In genomic region chr21:22311741-22312462, GRCh38 we compare ENCODE assay signal across 23 cellular contexts.
"Had no signal": no experiment of that assay in that cellular context is flagged by ENCODE, and none has a peak within 500 bp of the region (broad histone marks: within the 10 kb centered on the region; RNA-seq: fewer than 3 reads in every experiment).

No MANE protein-coding gene starts in this region.

- ATAC-seq: effector memory CD8-positive, alpha-beta T cell; foreskin keratinocyte; heart right ventricle; left cardiac atrium; lower lobe of right lung; naive thymus-derived CD4-positive, alpha-beta T cell had no signal

- H3K27ac Mint-ChIP-seq: dendritic cell treated with granulocyte-macrophage colony-stimulating factor and Interleukin-4, amounts not matched to agents 40 ng/mL and 50 ng/mL, for 4 days; effector memory CD8-positive, alpha-beta T cell; endodermal cell; memory B cell had no signal

- H3K9me3 ChIP-seq: colonic mucosa, lower lobe of right lung had no signal

- H3K27me3 ChIP-seq: colonic mucosa, esophagus muscularis mucosa, foreskin keratinocyte, heart right ventricle had no signal

- H3K4me3 Mint-ChIP-seq: dendritic cell treated with granulocyte-macrophage colony-stimulating factor and Interleukin-4, amounts not matched to agents 40 ng/mL and 50 ng/mL, for 4 days; effector memory CD8-positive, alpha-beta T cell; endodermal cell; memory B cell; naive thymus-derived CD4-positive, alpha-beta T cell had no signal

- DNase-seq: cerebellar nuclear complex; colonic mucosa; cortex of kidney; effector CD8-positive, alpha-beta T cell; effector memory CD8-positive, alpha-beta T cell; endodermal cell; foreskin keratinocyte; head of caudate nucleus; heart right ventricle; hippocampal formation; left cardiac atrium; left ventricle myocardium inferior; lower lobe of right lung; mesendoderm; midbrain; naive thymus-derived CD4-positive, alpha-beta T cell had no signal

- FAIRE-seq: endothelial cell of umbilical vein, frontal cortex, islet of Langerhans, keratinocyte had no signal

- H3K36me3 ChIP-seq: colonic mucosa, esophagus muscularis mucosa, heart right ventricle, left ventricle myocardium inferior, lower lobe of right lung had no signal

- H3K36me3 Mint-ChIP-seq: memory B cell; naive thymus-derived CD4-positive, alpha-beta T cell had no signal

- H3K4me3 ChIP-seq: colonic mucosa, esophagus muscularis mucosa, heart right ventricle, left ventricle myocardium inferior, lower lobe of right lung had no signal

- H3K4me1 ChIP-seq: colonic mucosa, esophagus muscularis mucosa, foreskin keratinocyte, heart right ventricle, left ventricle myocardium inferior, lower lobe of right lung had no signal

- H3K4me1 Mint-ChIP-seq: endodermal cell; memory B cell; naive thymus-derived CD4-positive, alpha-beta T cell had no signal

- H3K27me3 Mint-ChIP-seq: dendritic cell treated with granulocyte-macrophage colony-stimulating factor and Interleukin-4, amounts not matched to agents 40 ng/mL and 50 ng/mL, for 4 days; effector memory CD8-positive, alpha-beta T cell; memory B cell; naive thymus-derived CD4-positive, alpha-beta T cell had no signal

- H3K27ac ChIP-seq: colonic mucosa, esophagus muscularis mucosa, foreskin keratinocyte, heart right ventricle, left ventricle myocardium inferior, lower lobe of right lung had no signal
